Comparison of ENCODE assay signal across 18 cellular contexts in the genomic region with DNA sequence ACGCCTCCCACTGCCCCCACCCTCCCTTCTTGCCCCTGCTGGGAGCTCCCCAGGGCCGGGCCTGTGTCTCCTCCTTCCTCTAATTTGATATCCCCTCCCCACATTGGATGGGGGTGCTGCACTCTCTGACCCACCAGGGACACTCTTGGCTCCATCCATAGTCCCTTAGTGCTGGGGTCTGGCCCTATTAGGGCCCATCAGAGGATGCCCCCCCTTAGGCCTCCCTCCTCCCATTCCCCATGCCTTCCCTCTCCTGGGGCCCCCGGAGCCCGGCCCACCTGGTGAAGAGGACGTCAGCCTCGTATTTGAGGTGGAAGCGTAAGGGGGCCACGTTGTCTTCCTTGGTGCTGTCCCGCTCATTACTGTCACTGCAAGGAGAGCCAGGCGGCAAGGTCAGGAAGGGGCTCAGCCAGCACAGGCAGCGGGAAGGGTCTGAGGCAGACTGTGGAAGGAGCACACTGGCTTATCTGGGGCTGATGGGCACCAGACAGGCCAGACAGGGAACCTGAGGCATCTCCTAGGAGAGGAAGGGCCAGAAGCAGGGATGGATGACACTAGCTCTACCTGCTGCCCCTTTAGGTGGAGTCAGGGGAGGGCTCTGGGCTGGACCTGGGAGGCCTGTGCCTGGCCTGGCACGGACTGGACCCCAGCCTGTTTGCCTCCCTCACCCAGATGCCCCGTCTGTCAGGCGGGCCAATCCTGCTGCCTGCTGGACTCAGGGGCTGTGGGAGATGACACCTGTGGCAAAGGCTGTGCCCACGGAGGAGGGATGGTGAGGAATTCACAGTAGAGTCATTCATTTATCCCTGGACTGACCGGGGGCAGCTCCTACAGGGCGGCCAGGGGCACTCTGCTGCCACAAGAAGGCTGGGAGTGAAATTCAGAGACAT. TPM values are rescaled to one million over a fixed set of nuclear protein-coding genes. Genes with fewer than 3 reads are reported as not detected.
DNase-seq lines count a peak whose midpoint lies in the region; ATAC-seq and TF ChIP-seq lines count a peak whose summit lies in the region.
"Had no signal": no experiment of that assay in that cellular context is flagged by ENCODE, and none has a peak within 500 bp of the region (broad histone marks: within the 10 kb centered on the region; RNA-seq: fewer than 3 reads in every experiment).

No MANE protein-coding gene starts in this region.

- no peak overlapping the region; the same call in 1 of the 2 replicates for H3K18ac ChIP-seq in IMR-90 (ENCODE audit: low read depth, low read length)

- H3K9me3 ChIP-seq in IMR-90 (ENCODE audit: control insufficient read depth, insufficient read depth, low read length) (peaks cover 1% of the 10 kb centered on the region; the same call in 1 of the 2 replicates), spleen (no peaks in the 10 kb centered on the region)
- H3K9me3 ChIP-seq: gastroesophageal sphincter, pancreas had no signal

- no peak overlapping the region for H2BK20ac ChIP-seq in IMR-90 (ENCODE audit: low read depth, low read length)

- no peak for ATAC-seq in IMR-90 (ENCODE audit: low read depth)
- ATAC-seq: gastroesophageal sphincter, PC-3, T-helper 17 cell had no signal

- no peak overlapping the region for H2AFZ ChIP-seq in IMR-90 (replicated peaks; ENCODE audit: low read length, poor library complexity)

- H3K9ac ChIP-seq in IMR-90 (ENCODE audit: low read depth, low read length) = no peak overlapping the region

- no peak overlapping the region for H4K8ac ChIP-seq in IMR-90 (ENCODE audit: low read depth in 2 of 2, low read length in 2 of 2)

- no peak overlapping the region for H2BK5ac ChIP-seq in IMR-90 (ENCODE audit: low read depth, low read length, poor library complexity, severe bottlenecking)

- H3K4me3 ChIP-seq in IMR-90 (ENCODE audit: insufficient read depth, low read depth, low read length) (no peak overlapping the region), spleen (no peak overlapping the region)
- H3K4me3 ChIP-seq: gastroesophageal sphincter, pancreas had no signal

- POLR2A ChIA-PET in IMR-90 (lab: Charles Lee; ENCODE audit: unreplicated experiment) = no interaction called here

- H2BK15ac ChIP-seq in IMR-90 (ENCODE audit: low read depth, low read length) = no peak overlapping the region

- dilution Hi-C loops in IMR-90 (cut with HindIII; ENCODE audit: low sequenced_read_pairs, unreplicated experiment) = no loop called here

- TF ChIP-seq POLR2A in IMR-90 (IDR thresholded peaks at IDR 0.05; ENCODE audit: low read depth, low read length) (no peak), spleen (IDR thresholded peaks at IDR 0.05) (no peak)

- H3K4me1 ChIP-seq in IMR-90 (ENCODE audit: control insufficient read depth, insufficient read depth, low read length) = peaks cover 12% of the 10 kb centered on the region
- H3K4me1 ChIP-seq in spleen = peaks cover 0 to 5% (median 0%) of the 10 kb centered on the region in 6 donors

- H4K91ac ChIP-seq in IMR-90 (ENCODE audit: insufficient read depth, low read depth, low read length) = no peak overlapping the region

- in situ Hi-C loops in IMR-90 (cut with MboI; ENCODE audit: low sequenced_read_pairs) = no loop called here

- no peak overlapping the region for H4K5ac ChIP-seq in IMR-90 (ENCODE audit: low read depth, low read length)

- no peak overlapping the region for H3K27ac ChIP-seq in IMR-90 (ENCODE audit: insufficient read depth, low read length)
- H3K27ac ChIP-seq in spleen = no peak overlapping the region
- H3K27ac ChIP-seq: C4-2B, gastroesophageal sphincter, pancreas had no signal

- H2BK120ac ChIP-seq in IMR-90 (ENCODE audit: low read depth, low read length) = no peak overlapping the region; the same call in 1 of the 2 replicates

- no peak overlapping the region; the same call in 1 of the 2 replicates for H3K23ac ChIP-seq in IMR-90 (ENCODE audit: low read depth, low read length)

- H3K79me1 ChIP-seq in IMR-90 (ENCODE audit: low read depth in 1 of 2, low read length in 2 of 2) = no peaks in the 10 kb centered on the region

- intact Hi-C loops in IMR-90 (cut with micrococcal nuclease) = no loop called here
- intact Hi-C loops in spleen (cut with DNase I; ENCODE audit: low total_unique reads) = no loop called here

- WGBS in IMR-90 (ENCODE audit: extremely low coverage in 2 of 2, insufficient read length in 1 of 2), 2 experiments = 93% methylated on average over 8 of the region's 17 CpGs; no CpG with 5 or more reads in 1 of the 2 experiments
- 85 to 92% (median 86%) methylated on average over 17 of the region's 17 CpGs for WGBS in spleen, 5 donors

- CTCF ChIA-PET in IMR-90 (lab: Yijun Ruan, JAX) = interaction anchor here (1.0 kb wide), 1 partner anchor 24 kb away, joined by 4 read pairs; no protein-coding TSS in a partner anchor

- BruUV-seq in IMR-90 (replicated peaks; lab: Mats Ljungman, UMichigan) = no TSS peak

- DNase-seq in activated CD8-positive, alpha-beta memory T cell treated with anti-CD3 and anti-CD28 coated beads for 24 hours = peak; percentile 48
- DNase-seq in activated CD8-positive, alpha-beta memory T cell treated with anti-CD3 and anti-CD28 coated beads, Interleukin-2, amount 50 U/mL, for 4 hours = no peak
- no peak for DNase-seq in IMR-90
- DNase-seq in islet precursor cell = peak; percentile 45
- peak; percentile 55 for DNase-seq in spleen
- DNase-seq in stimulated activated naive CD4-positive, alpha-beta T cell treated with Interleukin-2 at 50 U/mL for 16 hours (lab: John Stamatoyannopoulos, UW) = no peak
- no peak for DNase-seq in NCI-H187 (lab: John Stamatoyannopoulos, UW)
- no peak for DNase-seq in iPS-NIHi7 (ENCODE audit: extremely low spot score)
- DNase-seq: DMS153; Karpas-422; NCI-H1105; NCI-H69; PC-3; stimulated activated CD4-positive, alpha-beta T cell treated with anti-CD3 and anti-CD28 coated beads, Interleukin-4, amount 100 ng/mL, for 1 hour; T-helper 17 cell had no signal

- H3K27me3 ChIP-seq in IMR-90 (ENCODE audit: control insufficient read depth, insufficient read depth, low read length) (no peaks in the 10 kb centered on the region), spleen (replicated peaks in 1 of 7) (no peaks in the 10 kb centered on the region)
- H3K27me3 ChIP-seq: pancreas had no signal

- H3K4me2 ChIP-seq in IMR-90 (ENCODE audit: low read depth, low read length) = no peak overlapping the region

- no peak for TF ChIP-seq RAD21 in IMR-90 (IDR thresholded peaks at IDR 0.05; ENCODE audit: low read length)

- no peak overlapping the region for H3K14ac ChIP-seq in IMR-90 (replicated peaks; ENCODE audit: low read depth, low read length)

- peak overlapping the region; percentile 23 for H2AK9ac ChIP-seq in IMR-90 (replicated peaks; ENCODE audit: low read depth, low read length, poor library complexity)

- H3K36me3 ChIP-seq in IMR-90 (ENCODE audit: control insufficient read depth, insufficient read depth, low read length) = peaks cover 7% of the 10 kb centered on the region; the same call in 1 of the 2 replicates
- H3K36me3 ChIP-seq in spleen = no peaks in the 10 kb centered on the region
- H3K36me3 ChIP-seq: gastroesophageal sphincter, pancreas had no signal

- H3K4ac ChIP-seq in IMR-90 (ENCODE audit: low read depth, low read length) = no peak overlapping the region

- no peaks in the 10 kb centered on the region for H4K20me1 ChIP-seq in IMR-90 (ENCODE audit: insufficient read depth, low read length)

- peak overlapping the region; percentile 86 for H2AK5ac ChIP-seq in IMR-90 (ENCODE audit: low read depth, low read length)

- 0 out of 2 replicates have a peak, but pooled peaks cover 5% of the 10 kb centered on the region for H3K9me1 ChIP-seq in IMR-90 (ENCODE audit: insufficient read depth, low read length)

- TF ChIP-seq CTCF in IMR-90 (conservative IDR thresholded peaks at IDR 0.05; ENCODE audit: low read depth, low read length) = no peak
- no peak for TF ChIP-seq CTCF in spleen (IDR thresholded peaks at IDR 0.05 in 8 of 11, conservative IDR thresholded peaks at IDR 0.05 in 3 of 11)

- no peak overlapping the region for H3K56ac ChIP-seq in IMR-90 (ENCODE audit: extremely low read depth, insufficient read depth, low read length)

TF ChIP-seq in IMR-90, 13 proteins besides CTCF, POLR2A, EP300 and RAD21:
- no peak for TF ChIP-seq CEBPB (IDR thresholded peaks at IDR 0.05; ENCODE audit: low read depth, low read length)
- no peak for TF ChIP-seq RFX5 (IDR thresholded peaks at IDR 0.05; ENCODE audit: low read depth, low read length)
- no peak for TF ChIP-seq NFE2L2 (IDR thresholded peaks at IDR 0.05; ENCODE audit: low read depth, low read length)
- TF ChIP-seq, protein P1, sequence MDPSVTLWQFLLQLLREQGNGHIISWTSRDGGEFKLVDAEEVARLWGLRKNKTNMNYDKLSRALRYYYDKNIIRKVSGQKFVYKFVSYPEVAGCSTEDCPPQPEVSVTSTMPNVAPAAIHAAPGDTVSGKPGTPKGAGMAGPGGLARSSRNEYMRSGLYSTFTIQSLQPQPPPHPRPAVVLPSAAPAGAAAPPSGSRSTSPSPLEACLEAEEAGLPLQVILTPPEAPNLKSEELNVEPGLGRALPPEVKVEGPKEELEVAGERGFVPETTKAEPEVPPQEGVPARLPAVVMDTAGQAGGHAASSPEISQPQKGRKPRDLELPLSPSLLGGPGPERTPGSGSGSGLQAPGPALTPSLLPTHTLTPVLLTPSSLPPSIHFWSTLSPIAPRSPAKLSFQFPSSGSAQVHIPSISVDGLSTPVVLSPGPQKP (IDR thresholded peaks at IDR 0.05; ENCODE audit: borderline replicate concordance, low read depth, low read length) = no peak

RNA-seq across cellular contexts. Expression of gene FEM1B, which starts 36.2 kb away (rescaled TPM):
- total RNA-seq in IMR-90 (2012; rRNA removed) (47.2 and 51.4 TPM in 2 replicates), spleen (10 to 100 TPM; 43.5 to 63.5 (median 45.6) TPM)
- polyA plus RNA-seq in IMR-90 (2012; rRNA removed) (16.2 and 16.9 TPM in 2 replicates), spleen (10 to 100 TPM in 1 of 3 donors, 1 to 10 TPM in 2; 6.2 to 10.4 (median 7.5) TPM)
- 3.0 and 4.1 TPM in 2 replicates for polyA plus RNA-seq in IMR-90 (2012; cell fraction: cytosol; rRNA removed)
- 3.5 and 17.2 TPM in 2 replicates for polyA plus RNA-seq in IMR-90 (2012; cell fraction: nucleus; rRNA removed; ENCODE audit: low replicate concordance)

Comparison
In these comparisons a context has a peak if more than half of its experiments do, and no peak if none do; other contexts are left out.
1. DNase-seq: peak in activated CD8-positive, alpha-beta memory T cell treated with anti-CD3 and anti-CD28 coated beads for 24 hours (single experiment), islet precursor cell (single experiment) and spleen (single experiment); none in activated CD8-positive, alpha-beta memory T cell treated with anti-CD3 and anti-CD28 coated beads, Interleukin-2, amount 50 U/mL, for 4 hours (single experiment), IMR-90 (single experiment), stimulated activated naive CD4-positive, alpha-beta T cell treated with Interleukin-2 at 50 U/mL for 16 hours (single experiment), NCI-H187 (0 of 2) and iPS-NIHi7 (single experiment).